In the genomic region with DNA sequence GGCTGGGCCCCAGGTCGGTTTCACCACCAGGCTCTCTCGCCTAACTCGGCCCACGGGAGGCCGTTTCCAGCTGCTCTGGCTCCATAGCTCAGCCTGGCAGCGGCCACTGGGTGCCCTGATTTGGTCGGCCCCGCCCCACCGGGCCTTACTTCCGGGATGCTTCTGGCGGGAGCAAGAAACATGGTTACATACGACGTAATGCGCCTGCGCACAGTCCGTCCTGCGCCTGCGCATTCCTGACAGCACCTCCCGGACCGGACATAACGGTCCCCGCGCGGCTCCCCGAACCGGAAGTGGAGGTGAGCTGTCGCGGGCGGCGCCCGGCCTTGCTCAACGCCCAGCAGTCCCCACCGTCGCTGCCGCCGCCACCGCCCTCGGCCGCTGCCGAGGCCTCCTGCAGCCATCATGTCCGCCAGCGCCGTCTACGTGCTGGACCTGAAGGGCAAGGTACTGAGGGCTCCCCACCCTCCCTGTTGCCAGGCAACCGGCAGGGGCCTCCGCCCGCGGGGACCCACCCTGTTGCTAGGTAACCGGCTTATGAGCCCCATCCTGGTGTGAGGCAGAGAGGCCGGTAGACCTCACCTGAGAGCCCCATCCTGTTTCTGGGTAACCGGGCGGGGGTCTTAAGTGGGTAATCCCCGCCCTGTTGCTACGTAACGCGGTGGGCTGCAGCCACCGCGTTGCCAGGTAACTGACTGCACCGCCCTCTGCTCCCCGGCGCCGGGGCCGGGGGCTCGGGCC, we compare ENCODE assay signal across 1 cellular context.
TF ChIP-seq lines count a peak whose summit lies in the region.

A gene (plus strand): TSS at position 290 of the 741 bp plus-strand sequence. CDS start 116 bp downstream, at position 406.

TF ChIP-seq in HepG2, 621 proteins besides CTCF, POLR2A, EP300 and RAD21 (continued from another document and continues in another):
- TF ChIP-seq, protein P1, sequence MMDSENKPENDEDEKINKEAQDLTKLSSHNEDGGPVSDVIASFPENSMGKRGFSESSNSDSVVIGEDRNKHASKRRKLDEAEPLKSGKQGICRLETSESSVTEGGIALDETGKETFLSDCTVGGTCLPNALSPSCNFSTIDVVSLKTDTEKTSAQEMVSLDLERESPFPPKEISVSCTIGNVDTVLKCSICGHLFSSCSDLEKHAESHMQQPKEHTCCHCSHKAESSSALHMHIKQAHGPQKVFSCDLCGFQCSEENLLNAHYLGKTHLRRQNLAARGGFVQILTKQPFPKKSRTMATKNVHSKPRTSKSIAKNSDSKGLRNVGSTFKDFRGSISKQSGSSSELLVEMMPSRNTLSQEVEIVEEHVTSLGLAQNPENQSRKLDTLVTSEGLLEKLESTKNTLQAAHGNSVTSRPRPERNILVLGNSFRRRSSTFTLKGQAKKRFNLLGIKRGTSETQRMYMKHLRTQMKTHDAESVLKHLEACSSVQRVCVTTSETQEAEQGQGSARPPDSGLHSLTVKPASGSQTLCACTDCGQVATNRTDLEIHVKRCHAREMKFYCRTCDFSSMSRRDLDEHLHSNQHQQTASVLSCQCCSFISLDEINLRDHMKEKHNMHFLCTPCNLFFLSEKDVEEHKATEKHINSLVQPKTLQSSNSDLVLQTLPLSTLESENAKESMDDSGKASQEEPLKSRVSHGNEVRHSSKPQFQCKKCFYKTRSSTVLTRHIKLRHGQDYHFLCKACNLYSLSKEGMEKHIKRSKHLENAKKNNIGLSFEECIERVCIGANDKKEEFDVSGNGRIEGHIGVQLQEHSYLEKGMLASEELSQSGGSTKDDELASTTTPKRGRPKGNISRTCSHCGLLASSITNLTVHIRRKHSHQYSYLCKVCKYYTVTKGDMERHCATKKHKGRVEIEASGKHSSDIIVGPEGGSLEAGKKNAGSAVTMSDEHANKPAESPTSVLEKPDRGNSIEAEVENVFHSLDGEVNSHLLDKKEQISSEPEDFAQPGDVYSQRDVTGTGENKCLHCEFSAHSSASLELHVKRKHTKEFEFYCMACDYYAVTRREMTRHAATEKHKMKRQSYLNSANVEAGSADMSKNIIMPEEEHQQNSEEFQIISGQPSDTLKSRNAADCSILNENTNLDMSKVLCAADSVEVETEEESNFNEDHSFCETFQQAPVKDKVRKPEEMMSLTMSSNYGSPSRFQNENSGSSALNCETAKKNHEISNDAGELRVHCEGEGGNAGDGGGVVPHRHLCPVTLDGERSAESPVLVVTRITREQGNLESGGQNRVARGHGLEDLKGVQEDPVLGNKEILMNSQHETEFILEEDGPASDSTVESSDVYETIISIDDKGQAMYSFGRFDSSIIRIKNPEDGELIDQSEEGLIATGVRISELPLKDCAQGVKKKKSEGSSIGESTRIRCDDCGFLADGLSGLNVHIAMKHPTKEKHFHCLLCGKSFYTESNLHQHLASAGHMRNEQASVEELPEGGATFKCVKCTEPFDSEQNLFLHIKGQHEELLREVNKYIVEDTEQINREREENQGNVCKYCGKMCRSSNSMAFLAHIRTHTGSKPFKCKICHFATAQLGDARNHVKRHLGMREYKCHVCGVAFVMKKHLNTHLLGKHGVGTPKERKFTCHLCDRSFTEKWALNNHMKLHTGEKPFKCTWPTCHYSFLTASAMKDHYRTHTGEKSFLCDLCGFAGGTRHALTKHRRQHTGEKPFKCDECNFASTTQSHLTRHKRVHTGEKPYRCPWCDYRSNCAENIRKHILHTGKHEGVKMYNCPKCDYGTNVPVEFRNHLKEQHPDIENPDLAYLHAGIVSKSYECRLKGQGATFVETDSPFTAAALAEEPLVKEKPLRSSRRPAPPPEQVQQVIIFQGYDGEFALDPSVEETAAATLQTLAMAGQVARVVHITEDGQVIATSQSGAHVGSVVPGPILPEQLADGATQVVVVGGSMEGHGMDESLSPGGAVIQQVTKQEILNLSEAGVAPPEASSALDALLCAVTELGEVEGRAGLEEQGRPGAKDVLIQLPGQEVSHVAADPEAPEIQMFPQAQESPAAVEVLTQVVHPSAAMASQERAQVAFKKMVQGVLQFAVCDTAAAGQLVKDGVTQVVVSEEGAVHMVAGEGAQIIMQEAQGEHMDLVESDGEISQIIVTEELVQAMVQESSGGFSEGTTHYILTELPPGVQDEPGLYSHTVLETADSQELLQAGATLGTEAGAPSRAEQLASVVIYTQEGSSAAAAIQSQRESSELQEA (CRISPR knock-in tag; IDR thresholded peaks at IDR 0.05; ENCODE audit: not compliant biosample characterization) = peak; percentile 55
- no peak for TF ChIP-seq ZNF552 (CRISPR knock-in tag; IDR thresholded peaks at IDR 0.05; ENCODE audit: borderline replicate concordance)
- 0 out of 2 replicates have a peak, but pooled peaks have one; percentile 44 for TF ChIP-seq KLF9 (CRISPR knock-in tag; IDR thresholded peaks at IDR 0.05; ENCODE audit: low read depth)
- TF ChIP-seq ZNF616 (CRISPR knock-in tag; IDR thresholded peaks at IDR 0.05; ENCODE audit: low read depth) = no peak
- peak; percentile 42 for TF ChIP-seq JARID2 (CRISPR knock-in tag; IDR thresholded peaks at IDR 0.05; ENCODE audit: insufficient replicate concordance)
- peak; percentile 64; the same call in 1 of the 2 replicates for TF ChIP-seq TARDBP (CRISPR knock-in tag; IDR thresholded peaks at IDR 0.05)
- TF ChIP-seq, protein P2, sequence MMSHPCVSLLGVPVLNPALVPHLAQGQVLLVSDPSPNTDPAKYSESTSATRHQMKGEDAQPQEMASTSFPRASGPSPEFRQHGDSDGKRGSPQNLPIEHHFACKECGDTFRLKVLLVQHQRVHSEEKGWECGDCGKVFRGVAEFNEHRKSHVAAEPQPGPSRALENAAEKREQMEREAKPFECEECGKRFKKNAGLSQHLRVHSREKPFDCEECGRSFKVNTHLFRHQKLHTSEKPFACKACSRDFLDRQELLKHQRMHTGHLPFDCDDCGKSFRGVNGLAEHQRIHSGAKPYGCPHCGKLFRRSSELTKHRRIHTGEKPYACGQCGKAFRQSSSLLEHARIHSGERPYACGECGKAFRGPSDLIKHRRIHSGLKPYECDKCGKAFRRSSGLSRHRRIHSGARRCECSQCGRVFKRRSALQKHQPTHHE (CRISPR knock-in tag; IDR thresholded peaks at IDR 0.05; ENCODE audit: borderline replicate concordance) = no peak; the same call in 1 of the 2 replicates
- peak; percentile 52; the same call in 1 of the 2 replicates for TF ChIP-seq ZFP82 (CRISPR knock-in tag; IDR thresholded peaks at IDR 0.05; ENCODE audit: borderline replicate concordance)
- TF ChIP-seq, protein P3, sequence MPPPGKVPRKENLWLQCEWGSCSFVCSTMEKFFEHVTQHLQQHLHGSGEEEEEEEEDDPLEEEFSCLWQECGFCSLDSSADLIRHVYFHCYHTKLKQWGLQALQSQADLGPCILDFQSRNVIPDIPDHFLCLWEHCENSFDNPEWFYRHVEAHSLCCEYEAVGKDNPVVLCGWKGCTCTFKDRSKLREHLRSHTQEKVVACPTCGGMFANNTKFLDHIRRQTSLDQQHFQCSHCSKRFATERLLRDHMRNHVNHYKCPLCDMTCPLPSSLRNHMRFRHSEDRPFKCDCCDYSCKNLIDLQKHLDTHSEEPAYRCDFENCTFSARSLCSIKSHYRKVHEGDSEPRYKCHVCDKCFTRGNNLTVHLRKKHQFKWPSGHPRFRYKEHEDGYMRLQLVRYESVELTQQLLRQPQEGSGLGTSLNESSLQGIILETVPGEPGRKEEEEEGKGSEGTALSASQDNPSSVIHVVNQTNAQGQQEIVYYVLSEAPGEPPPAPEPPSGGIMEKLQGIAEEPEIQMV (CRISPR knock-in tag; IDR thresholded peaks at IDR 0.05; ENCODE audit: low read depth) = peak; percentile 38; the same call in 1 of the 2 replicates
- 0 out of 2 replicates have a peak, but pooled peaks have one; percentile 62 for TF ChIP-seq ZNF431 (CRISPR knock-in tag; IDR thresholded peaks at IDR 0.05; ENCODE audit: borderline replicate concordance, low read depth)
- TF ChIP-seq AGO1 (IDR thresholded peaks at IDR 0.05; ENCODE audit: low read depth, low read length, poor library complexity, severe bottlenecking) = peak; percentile 54
- peak; percentile 90 for TF ChIP-seq GATAD1 (CRISPR knock-in tag; IDR thresholded peaks at IDR 0.05)
- no peak for TF ChIP-seq MBNL3 (CRISPR knock-in tag; conservative IDR thresholded peaks at IDR 0.05)
- TF ChIP-seq, protein P4, sequence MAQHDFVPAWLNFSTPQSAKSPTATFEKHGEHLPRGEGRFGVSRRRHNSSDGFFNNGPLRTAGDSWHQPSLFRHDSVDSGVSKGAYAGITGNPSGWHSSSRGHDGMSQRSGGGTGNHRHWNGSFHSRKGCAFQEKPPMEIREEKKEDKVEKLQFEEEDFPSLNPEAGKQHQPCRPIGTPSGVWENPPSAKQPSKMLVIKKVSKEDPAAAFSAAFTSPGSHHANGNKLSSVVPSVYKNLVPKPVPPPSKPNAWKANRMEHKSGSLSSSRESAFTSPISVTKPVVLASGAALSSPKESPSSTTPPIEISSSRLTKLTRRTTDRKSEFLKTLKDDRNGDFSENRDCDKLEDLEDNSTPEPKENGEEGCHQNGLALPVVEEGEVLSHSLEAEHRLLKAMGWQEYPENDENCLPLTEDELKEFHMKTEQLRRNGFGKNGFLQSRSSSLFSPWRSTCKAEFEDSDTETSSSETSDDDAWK (CRISPR knock-in tag; IDR thresholded peaks at IDR 0.05) = no peak
- no peak for TF ChIP-seq FIP1L1 (IDR thresholded peaks at IDR 0.05; ENCODE audit: borderline replicate concordance, insufficient read depth, low read depth, low read length)
- peak; percentile 44; the same call in 1 of the 2 replicates for TF ChIP-seq PITX1 (CRISPR knock-in tag; IDR thresholded peaks at IDR 0.05)
- no peak for TF ChIP-seq ZNF224 (CRISPR knock-in tag; IDR thresholded peaks at IDR 0.05)
- peak; percentile 65 for TF ChIP-seq SP2 (CRISPR knock-in tag; IDR thresholded peaks at IDR 0.05)
- no peak for TF ChIP-seq ZNF83 (CRISPR knock-in tag; IDR thresholded peaks at IDR 0.05; ENCODE audit: borderline replicate concordance)
- TF ChIP-seq RELA (CRISPR knock-in tag; IDR thresholded peaks at IDR 0.05) = 0 out of 2 replicates have a peak, but pooled peaks have one; percentile 35
- TF ChIP-seq ERF (CRISPR knock-in tag; IDR thresholded peaks at IDR 0.05) = peak; percentile 59
- TF ChIP-seq, protein P5, sequence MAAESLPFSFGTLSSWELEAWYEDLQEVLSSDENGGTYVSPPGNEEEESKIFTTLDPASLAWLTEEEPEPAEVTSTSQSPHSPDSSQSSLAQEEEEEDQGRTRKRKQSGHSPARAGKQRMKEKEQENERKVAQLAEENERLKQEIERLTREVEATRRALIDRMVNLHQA (CRISPR knock-in tag; IDR thresholded peaks at IDR 0.05) = no peak
- TF ChIP-seq HOXA5 (CRISPR knock-in tag; IDR thresholded peaks at IDR 0.05) = peak; percentile 85; the same call in 1 of the 2 replicates
- TF ChIP-seq, protein P6, sequence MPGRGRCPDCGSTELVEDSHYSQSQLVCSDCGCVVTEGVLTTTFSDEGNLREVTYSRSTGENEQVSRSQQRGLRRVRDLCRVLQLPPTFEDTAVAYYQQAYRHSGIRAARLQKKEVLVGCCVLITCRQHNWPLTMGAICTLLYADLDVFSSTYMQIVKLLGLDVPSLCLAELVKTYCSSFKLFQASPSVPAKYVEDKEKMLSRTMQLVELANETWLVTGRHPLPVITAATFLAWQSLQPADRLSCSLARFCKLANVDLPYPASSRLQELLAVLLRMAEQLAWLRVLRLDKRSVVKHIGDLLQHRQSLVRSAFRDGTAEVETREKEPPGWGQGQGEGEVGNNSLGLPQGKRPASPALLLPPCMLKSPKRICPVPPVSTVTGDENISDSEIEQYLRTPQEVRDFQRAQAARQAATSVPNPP (CRISPR knock-in tag; IDR thresholded peaks at IDR 0.05) = no peak
- peak; percentile 59 for TF ChIP-seq HNRNPLL (IDR thresholded peaks at IDR 0.05; ENCODE audit: low read depth, low read length, poor library complexity, severe bottlenecking)
- TF ChIP-seq SIN3B (IDR thresholded peaks at IDR 0.05; ENCODE audit: low read length) = peak; percentile 14; the same call in 1 of the 2 replicates
- TF ChIP-seq, protein P7, sequence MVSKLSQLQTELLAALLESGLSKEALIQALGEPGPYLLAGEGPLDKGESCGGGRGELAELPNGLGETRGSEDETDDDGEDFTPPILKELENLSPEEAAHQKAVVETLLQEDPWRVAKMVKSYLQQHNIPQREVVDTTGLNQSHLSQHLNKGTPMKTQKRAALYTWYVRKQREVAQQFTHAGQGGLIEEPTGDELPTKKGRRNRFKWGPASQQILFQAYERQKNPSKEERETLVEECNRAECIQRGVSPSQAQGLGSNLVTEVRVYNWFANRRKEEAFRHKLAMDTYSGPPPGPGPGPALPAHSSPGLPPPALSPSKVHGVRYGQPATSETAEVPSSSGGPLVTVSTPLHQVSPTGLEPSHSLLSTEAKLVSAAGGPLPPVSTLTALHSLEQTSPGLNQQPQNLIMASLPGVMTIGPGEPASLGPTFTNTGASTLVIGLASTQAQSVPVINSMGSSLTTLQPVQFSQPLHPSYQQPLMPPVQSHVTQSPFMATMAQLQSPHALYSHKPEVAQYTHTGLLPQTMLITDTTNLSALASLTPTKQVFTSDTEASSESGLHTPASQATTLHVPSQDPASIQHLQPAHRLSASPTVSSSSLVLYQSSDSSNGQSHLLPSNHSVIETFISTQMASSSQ (IDR thresholded peaks at IDR 0.05; ENCODE audit: low read depth) = no peak
- TF ChIP-seq, protein P7 (CRISPR knock-in tag; IDR thresholded peaks at IDR 0.05; ENCODE audit: borderline replicate concordance) = peak; percentile 61; the same call in 1 of the 2 replicates
- TF ChIP-seq, protein P8, sequence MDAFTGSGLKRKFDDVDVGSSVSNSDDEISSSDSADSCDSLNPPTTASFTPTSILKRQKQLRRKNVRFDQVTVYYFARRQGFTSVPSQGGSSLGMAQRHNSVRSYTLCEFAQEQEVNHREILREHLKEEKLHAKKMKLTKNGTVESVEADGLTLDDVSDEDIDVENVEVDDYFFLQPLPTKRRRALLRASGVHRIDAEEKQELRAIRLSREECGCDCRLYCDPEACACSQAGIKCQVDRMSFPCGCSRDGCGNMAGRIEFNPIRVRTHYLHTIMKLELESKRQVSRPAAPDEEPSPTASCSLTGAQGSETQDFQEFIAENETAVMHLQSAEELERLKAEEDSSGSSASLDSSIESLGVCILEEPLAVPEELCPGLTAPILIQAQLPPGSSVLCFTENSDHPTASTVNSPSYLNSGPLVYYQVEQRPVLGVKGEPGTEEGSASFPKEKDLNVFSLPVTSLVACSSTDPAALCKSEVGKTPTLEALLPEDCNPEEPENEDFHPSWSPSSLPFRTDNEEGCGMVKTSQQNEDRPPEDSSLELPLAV (CRISPR knock-in tag; conservative IDR thresholded peaks at IDR 0.05; ENCODE audit: low read depth) = no peak
- 0 out of 2 replicates have a peak, but pooled peaks have one; percentile 31 for TF ChIP-seq ZNF232 (CRISPR knock-in tag; IDR thresholded peaks at IDR 0.05; ENCODE audit: borderline replicate concordance)
- TF ChIP-seq ZNF781 (CRISPR knock-in tag; IDR thresholded peaks at IDR 0.05; ENCODE audit: borderline replicate concordance, not compliant biosample characterization) = peak; percentile 52
- TF ChIP-seq FOXA3 (CRISPR knock-in tag; IDR thresholded peaks at IDR 0.05) = peak; percentile 33
- TF ChIP-seq MAF1 (CRISPR knock-in tag; IDR thresholded peaks at IDR 0.05; ENCODE audit: borderline replicate concordance) = 0 out of 2 replicates have a peak, but pooled peaks have one; percentile 24
- TF ChIP-seq ZFP41 (CRISPR knock-in tag; IDR thresholded peaks at IDR 0.05; ENCODE audit: borderline replicate concordance) = no peak
- TF ChIP-seq EHMT2 (IDR thresholded peaks at IDR 0.05; ENCODE audit: borderline replicate concordance, low read depth, low read length) = no peak
